In genomic region chr2:224412064-224412921, GRCh38 we compare ENCODE assay signal across 10 cellular contexts. TPM values are rescaled to one million over a fixed set of nuclear protein-coding genes. Genes with fewer than 3 reads are reported as not detected.
DNase-seq lines count a peak whose midpoint lies in the region; ATAC-seq, FAIRE-seq and TF ChIP-seq lines count a peak whose summit lies in the region.
"Had no signal": no experiment of that assay in that cellular context is flagged by ENCODE, and none has a peak within 500 bp of the region (broad histone marks: within the 10 kb centered on the region; RNA-seq: fewer than 3 reads in every experiment).

No MANE protein-coding gene starts in this region.

- WGBS in gastroesophageal sphincter (ENCODE audit: low coverage in 1 of 2), 2 donors: 49 to 65% methylated on average over 14 to 19 of the region's 19 CpGs

- TF ChIP-seq EP300 in gastroesophageal sphincter (IDR thresholded peaks at IDR 0.05): no peak

- no peaks in the 10 kb centered on the region for H3K9me3 ChIP-seq in gastroesophageal sphincter

- no peak for FAIRE-seq in HTR-8/SVneo (lab: Jason Lieb, UNC)
- FAIRE-seq: GM19239 had no signal

- H3K27me3 ChIP-seq in kidney epithelial cell (ENCODE audit: control insufficient read depth, insufficient read depth, low read length): no peaks in the 10 kb centered on the region
- no peaks in the 10 kb centered on the region for H3K27me3 ChIP-seq in gastroesophageal sphincter

- H3K36me3 ChIP-seq in kidney epithelial cell (ENCODE audit: control insufficient read depth, insufficient read depth, low read length) (no peaks in the 10 kb centered on the region), gastroesophageal sphincter (no peaks in the 10 kb centered on the region)

- no peak for TF ChIP-seq POLR2A in gastroesophageal sphincter (IDR thresholded peaks at IDR 0.05)

- H3K4me3 ChIP-seq in astrocyte of the spinal cord (ENCODE audit: low read depth, low read length) (no peak overlapping the region), kidney epithelial cell (ENCODE audit: low read depth, low read length) (no peak overlapping the region), gastroesophageal sphincter (no peak overlapping the region)

- DNase-seq in HTR-8/SVneo (ENCODE audit: insufficient read length, low spot score): peak; percentile 15
- peak; percentile 32 for DNase-seq in astrocyte of the spinal cord (ENCODE audit: low read depth, low spot score)
- DNase-seq in kidney epithelial cell (ENCODE audit: low read depth): peak; percentile 26
- DNase-seq in superior temporal gyrus (ENCODE audit: extremely low spot score): peak; percentile 40
- DNase-seq in globus pallidus (ENCODE audit: low spot score): no peak
- no peak for DNase-seq in effector CD8-positive, alpha-beta T cell (lab: John Stamatoyannopoulos, UW)
- DNase-seq: activated T-cell treated with anti-CD3 and anti-CD28 coated beads, Interleukin-2, amount 50 U/mL, for 48 hours; NCI-H69 had no signal

- H3K27ac ChIP-seq in gastroesophageal sphincter: no peak overlapping the region

- no peaks in the 10 kb centered on the region for H3K4me1 ChIP-seq in gastroesophageal sphincter

- no peak for TF ChIP-seq CTCF in astrocyte of the spinal cord (IDR thresholded peaks at IDR 0.05; ENCODE audit: low read depth, low read length)
- TF ChIP-seq CTCF in kidney epithelial cell (IDR thresholded peaks at IDR 0.05; ENCODE audit: insufficient read depth, low read length, poor library complexity, severe bottlenecking): no peak
- TF ChIP-seq CTCF in gastroesophageal sphincter (IDR thresholded peaks at IDR 0.05): no peak

- ATAC-seq in gastroesophageal sphincter: no peak

- in situ Hi-C loops in astrocyte of the spinal cord (cut with HindIII; ENCODE audit: low sequenced_read_pairs): no loop called here

RNA-seq across cellular contexts. Expression of gene FAM124B, which starts 10.4 kb away (rescaled TPM):
- total RNA-seq in kidney epithelial cell (not detected in 2 replicates), gastroesophageal sphincter (1 to 10 TPM in 3 of 4 donors, under 1 TPM in 1; 0.47 to 7.3 (median 2.6) TPM)

Comparison
In these comparisons a context has a peak if more than half of its experiments do, and no peak if none do; other contexts are left out.
1. DNase-seq: peak in HTR-8/SVneo (single experiment), astrocyte of the spinal cord (single experiment), kidney epithelial cell (single experiment) and superior temporal gyrus (single experiment); none in globus pallidus (single experiment) and effector CD8-positive, alpha-beta T cell (single experiment).